In genomic region chr7:77796960-77797359, GRCh38 we compare ENCODE assay signal across 10 cellular contexts. TPM values are rescaled to one million over a fixed set of nuclear protein-coding genes. Genes with fewer than 3 reads are reported as not detected.
DNase-seq lines count a peak whose midpoint lies in the region; ATAC-seq and TF ChIP-seq lines count a peak whose summit lies in the region.
"Had no signal": no experiment of that assay in that cellular context is flagged by ENCODE, and none has a peak within 500 bp of the region (broad histone marks: within the 10 kb centered on the region; RNA-seq: fewer than 3 reads in every experiment).

No MANE protein-coding gene starts in this region.

- ATAC-seq in stimulated activated effector memory CD8-positive, alpha-beta T cell treated with anti-CD3 and anti-CD28 coated beads, Interleukin-12 subunit alpha, Interleukin-12 subunit beta, amount 100 ng/mL, for 72 hours, result no peak
- ATAC-seq in left lobe of liver, result no peak

- DNase-seq in NCI-H748 (lab: John Stamatoyannopoulos, UW; ENCODE audit: unreplicated experiment) (peak; percentile 6), NCI-H748 treated with DMSO at 0.1 percent for 48 hours (lab: John Stamatoyannopoulos, UW) (no peak), posterior vena cava (ENCODE audit: low spot score) (no peak), left lobe of liver (ENCODE audit: low spot score) (no peak), NCI-H2107 (lab: John Stamatoyannopoulos, UW) (no peak)
- DNase-seq in stimulated activated effector memory CD8-positive, alpha-beta T cell treated with anti-CD3 and anti-CD28 coated beads, Interleukin-12 subunit alpha, Interleukin-12 subunit beta, amount 100 ng/mL, for 72 hours (ENCODE audit: low spot score in 2 of 2), result no peak
- DNase-seq: activated effector memory CD4-positive, alpha-beta T cell treated with anti-CD3 and anti-CD28 coated beads, Interleukin-2, amount 50 U/mL, for 16 hours; AML-193 had no signal

- no peak for TF ChIP-seq CTCF in WI38 (IDR thresholded peaks at IDR 0.05; ENCODE audit: low read depth, low read length)

- peak overlapping the region; percentile 96 for H3K4me3 Mint-ChIP-seq in stimulated activated effector memory CD8-positive, alpha-beta T cell treated with anti-CD3 and anti-CD28 coated beads, Interleukin-12 subunit alpha, Interleukin-12 subunit beta, amount 100 ng/mL, for 72 hours

- peak overlapping the region; percentile 96 for H3K4me3 ChIP-seq in WI38 (ENCODE audit: low read depth, low read length)
- H3K4me3 ChIP-seq in iPS-15b (ENCODE audit: low read depth, low read length), result peak overlapping the region; percentile 95

- H3K4me1 Mint-ChIP-seq in stimulated activated effector memory CD8-positive, alpha-beta T cell treated with anti-CD3 and anti-CD28 coated beads, Interleukin-12 subunit alpha, Interleukin-12 subunit beta, amount 100 ng/mL, for 72 hours, result peaks cover 44% of the 10 kb centered on the region

- H3K9me3 Mint-ChIP-seq in stimulated activated effector memory CD8-positive, alpha-beta T cell treated with anti-CD3 and anti-CD28 coated beads, Interleukin-12 subunit alpha, Interleukin-12 subunit beta, amount 100 ng/mL, for 72 hours, result no peaks in the 10 kb centered on the region

- no peaks in the 10 kb centered on the region for H3K36me3 ChIP-seq in iPS-15b (ENCODE audit: control insufficient read depth, insufficient read depth, low read length)

- intact Hi-C loops in posterior vena cava (cut with DNase I), result no loop called here

- peaks cover 51% of the 10 kb centered on the region for H3K36me3 Mint-ChIP-seq in stimulated activated effector memory CD8-positive, alpha-beta T cell treated with anti-CD3 and anti-CD28 coated beads, Interleukin-12 subunit alpha, Interleukin-12 subunit beta, amount 100 ng/mL, for 72 hours

- peaks cover 3% of the 10 kb centered on the region for H3K4me1 ChIP-seq in iPS-15b (ENCODE audit: control insufficient read depth, insufficient read depth, low read length)

- no peak overlapping the region for H3K27ac Mint-ChIP-seq in stimulated activated effector memory CD8-positive, alpha-beta T cell treated with anti-CD3 and anti-CD28 coated beads, Interleukin-12 subunit alpha, Interleukin-12 subunit beta, amount 100 ng/mL, for 72 hours

- no peaks in the 10 kb centered on the region for H3K27me3 ChIP-seq in iPS-15b (ENCODE audit: control insufficient read depth, insufficient read depth, low read length)

- no peaks in the 10 kb centered on the region for H3K9me3 ChIP-seq in iPS-15b (ENCODE audit: control insufficient read depth, insufficient read depth, low read length)

- no peak overlapping the region for H3K9ac ChIP-seq in iPS-15b (ENCODE audit: low read depth, low read length)

RNA-seq across cellular contexts. Expression of gene TMEM60, which starts 1.3 kb away (rescaled TPM):
- total RNA-seq in posterior vena cava (10 to 100 TPM in 1 of 2 donors, 1 to 10 TPM in 1; 9.7 to 11.1 TPM), left lobe of liver (5.3 TPM)

RNA-seq across cellular contexts. Expression of gene PHTF2, which starts 1.6 kb away (rescaled TPM):
- total RNA-seq in posterior vena cava (10 to 100 TPM; 19.1 to 41.3 TPM), left lobe of liver (3.3 TPM)
